15 cellular contexts compared by ENCODE assay signal in genomic region chr2:46309052-46309953, GRCh38. TPM values are rescaled to one million over a fixed set of nuclear protein-coding genes. Genes with fewer than 3 reads are reported as not detected.
DNase-seq lines count a peak whose midpoint lies in the region; ATAC-seq and TF ChIP-seq lines count a peak whose summit lies in the region.
"Had no signal": no experiment of that assay in that cellular context is flagged by ENCODE, and none has a peak within 500 bp of the region (broad histone marks: within the 10 kb centered on the region; RNA-seq: fewer than 3 reads in every experiment).

No MANE protein-coding gene starts in this region.

- intact Hi-C loops in PC-3 (cut with micrococcal nuclease) = loop anchor here (5.0 kb wide), 1 partner anchor 98 kb away; no protein-coding TSS in a partner anchor

- H3K9me2 ChIP-seq in PC-3 (replicated peaks; ENCODE audit: low read length) = no peaks in the 10 kb centered on the region

- no peaks in the 10 kb centered on the region for H3K9me3 Mint-ChIP-seq in activated CD8-positive, alpha-beta memory T cell treated with anti-CD3 and anti-CD28 coated beads, Interleukin-2, amount 10 ng/mL, durations not matched to agents 7 days and 5 days (ENCODE audit: low read depth)

- H3K4me3 ChIP-seq in PC-3 (ENCODE audit: low read length) = no peak overlapping the region
- H3K4me3 ChIP-seq in osteoblast (ENCODE audit: insufficient read depth, low read length) = no peak overlapping the region

- H3K27me3 Mint-ChIP-seq in activated CD8-positive, alpha-beta memory T cell treated with anti-CD3 and anti-CD28 coated beads, Interleukin-2, amount 10 ng/mL, durations not matched to agents 7 days and 5 days = peaks cover 14% of the 10 kb centered on the region

- peaks cover 7% of the 10 kb centered on the region for H3K36me3 Mint-ChIP-seq in activated CD8-positive, alpha-beta memory T cell treated with anti-CD3 and anti-CD28 coated beads, Interleukin-2, amount 10 ng/mL, durations not matched to agents 7 days and 5 days

- CTCF ChIA-PET in PC-3 (lab: Charles Lee) = no interaction called here
- CTCF ChIA-PET in activated CD8-positive, alpha-beta memory T cell treated with anti-CD3 and anti-CD28 coated beads, Interleukin-2, amount 10 ng/mL, durations not matched to agents 7 days and 5 days (lab: Charles Lee) = interaction anchor here (1.2 to 1.3 kb wide), 2 partner anchors 12 to 246 kb away, joined by 4 read pairs; partner anchors contain the start of gene EPAS1

- H3K4me1 ChIP-seq in PC-3 (ENCODE audit: insufficient read depth, low read length) (peaks cover 77% of the 10 kb centered on the region), osteoblast (ENCODE audit: insufficient read depth, low read length) (peaks cover 43% of the 10 kb centered on the region)

- DNase-seq in AG20443 (ENCODE audit: low spot score) (peak; percentile 57), PC-3 (peak; percentile 40), osteoblast (ENCODE audit: insufficient read length, low spot score, missing footprints) (no peak), DMS79 (lab: John Stamatoyannopoulos, UW) (no peak), AML-193 (lab: John Stamatoyannopoulos, UW) (no peak), iPS-NIHi7 (ENCODE audit: extremely low spot score) (no peak)
- DNase-seq in activated CD8-positive, alpha-beta memory T cell treated with anti-CD3 and anti-CD28 coated beads, Interleukin-2, amount 10 ng/mL, durations not matched to agents 7 days and 5 days = no peak
- DNase-seq: effector memory CD8-positive, alpha-beta T cell; midbrain; NCI-H1105; T-helper 17 cell had no signal

- H3K9me3 ChIP-seq in PC-3 (ENCODE audit: low read length) (no peaks in the 10 kb centered on the region), osteoblast (ENCODE audit: low read depth, low read length) (no peaks in the 10 kb centered on the region)

- H3K27ac ChIP-seq in PC-3 (ENCODE audit: low read length) (no peak overlapping the region), osteoblast (ENCODE audit: low read depth, low read length) (peak overlapping the region; percentile 19)
- H3K27ac ChIP-seq: C4-2B had no signal

- no peak overlapping the region for H2AFZ ChIP-seq in PC-3 (ENCODE audit: low read length)
- H2AFZ ChIP-seq in osteoblast (ENCODE audit: low read length) = no peak overlapping the region

- no peak overlapping the region for H3K9ac ChIP-seq in PC-3 (ENCODE audit: low read length)

- peaks cover 6% of the 10 kb centered on the region for H3F3A ChIP-seq in PC-3 (ENCODE audit: low read length, unreplicated experiment)

- H3K36me3 ChIP-seq in PC-3 (ENCODE audit: low read depth, low read length) = 0 out of 2 replicates have a peak, but pooled peaks cover 7% of the 10 kb centered on the region
- H3K36me3 ChIP-seq in osteoblast (ENCODE audit: insufficient read depth, low read length) = no peaks in the 10 kb centered on the region

- no peak overlapping the region for H3K4me3 Mint-ChIP-seq in activated CD8-positive, alpha-beta memory T cell treated with anti-CD3 and anti-CD28 coated beads, Interleukin-2, amount 10 ng/mL, durations not matched to agents 7 days and 5 days
- H3K4me3 Mint-ChIP-seq: effector memory CD8-positive, alpha-beta T cell; T-helper 17 cell had no signal

- BruUV-seq in PC-3 (replicated peaks; lab: Mats Ljungman, UMichigan) = no TSS peak

- peaks cover 90% of the 10 kb centered on the region for H3K79me2 ChIP-seq in PC-3 (ENCODE audit: low read length)
- H3K79me2 ChIP-seq in osteoblast (ENCODE audit: insufficient read depth, low read length) = peaks cover 93% of the 10 kb centered on the region

- TF ChIP-seq CTCF in PC-3 (conservative IDR thresholded peaks at IDR 0.05; ENCODE audit: low read depth, low read length) (no peak), osteoblast (IDR thresholded peaks at IDR 0.05; ENCODE audit: extremely low read depth, low read depth, low read length) (no peak)

- POLR2A ChIA-PET in PC-3 (lab: Charles Lee; ENCODE audit: unreplicated experiment) = interaction anchor here (0.5 to 0.7 kb wide), 2 partner anchors 11 to 30 kb away, joined by 3 to 30 read pairs; no protein-coding TSS in a partner anchor

- no peak overlapping the region for H3K27ac Mint-ChIP-seq in activated CD8-positive, alpha-beta memory T cell treated with anti-CD3 and anti-CD28 coated beads, Interleukin-2, amount 10 ng/mL, durations not matched to agents 7 days and 5 days
- H3K27ac Mint-ChIP-seq: activated T-helper 2 cell treated with anti-CD3 and anti-CD28 coated beads, Interferon-gamma antibody, Interleukin-2, Interleukin-4, amounts not matched to agents 10 μg/mL and 5 μg/mL and 100 μg/mL, durations not matched to agents 14 hours and 24 hours and 36 hours; effector memory CD8-positive, alpha-beta T cell; progenitor cell of endocrine pancreas; T-helper 17 cell had no signal

- peaks cover 20% of the 10 kb centered on the region for H3K4me1 Mint-ChIP-seq in activated CD8-positive, alpha-beta memory T cell treated with anti-CD3 and anti-CD28 coated beads, Interleukin-2, amount 10 ng/mL, durations not matched to agents 7 days and 5 days

- H3K4me2 ChIP-seq in PC-3 (ENCODE audit: low read length) (no peak overlapping the region), osteoblast (ENCODE audit: insufficient read depth, low read length) (no peak overlapping the region)

- ATAC-seq in PC-3 = no peak
- ATAC-seq in esophagus mucosa = peak; percentile 76
- no peak for ATAC-seq in activated CD8-positive, alpha-beta memory T cell treated with anti-CD3 and anti-CD28 coated beads, Interleukin-2, amount 10 ng/mL, durations not matched to agents 7 days and 5 days
- ATAC-seq: effector memory CD8-positive, alpha-beta T cell; T-helper 17 cell had no signal

- no peaks in the 10 kb centered on the region for H3K27me3 ChIP-seq in PC-3 (ENCODE audit: low read length)
- no peaks in the 10 kb centered on the region for H3K27me3 ChIP-seq in osteoblast (ENCODE audit: insufficient read depth, low read length)

- no peaks in the 10 kb centered on the region for H4K20me1 ChIP-seq in PC-3 (ENCODE audit: low read length)
- H4K20me1 ChIP-seq in osteoblast (ENCODE audit: insufficient read depth, low read length) = peaks cover 29% of the 10 kb centered on the region

RNA-seq across cellular contexts. Expression of gene EPAS1, which starts 12.1 kb away (rescaled TPM):
- total RNA-seq in PC-3 (2014; rRNA removed) = 43.2 and 77.0 TPM in 2 replicates
- 89.5 TPM for total RNA-seq in esophagus mucosa
- total RNA-seq in osteoblast = 198 and 260 TPM in 2 replicates
- 10 to 100 TPM; 15.6 to 42.5 TPM for total RNA-seq in activated CD8-positive, alpha-beta memory T cell treated with anti-CD3 and anti-CD28 coated beads, Interleukin-2, amount 10 ng/mL, durations not matched to agents 7 days and 5 days

Comparison
In these comparisons a context has a peak if more than half of its experiments do, and no peak if none do; other contexts are left out.
1. DNase-seq: peak in AG20443 (single experiment) and PC-3 (single experiment); none in osteoblast (single experiment), DMS79 (single experiment), AML-193 (0 of 2), iPS-NIHi7 (single experiment) and activated CD8-positive, alpha-beta memory T cell treated with anti-CD3 and anti-CD28 coated beads, Interleukin-2, amount 10 ng/mL, durations not matched to agents 7 days and 5 days (single experiment).